14 cellular contexts compared by ENCODE assay signal in the genomic region with DNA sequence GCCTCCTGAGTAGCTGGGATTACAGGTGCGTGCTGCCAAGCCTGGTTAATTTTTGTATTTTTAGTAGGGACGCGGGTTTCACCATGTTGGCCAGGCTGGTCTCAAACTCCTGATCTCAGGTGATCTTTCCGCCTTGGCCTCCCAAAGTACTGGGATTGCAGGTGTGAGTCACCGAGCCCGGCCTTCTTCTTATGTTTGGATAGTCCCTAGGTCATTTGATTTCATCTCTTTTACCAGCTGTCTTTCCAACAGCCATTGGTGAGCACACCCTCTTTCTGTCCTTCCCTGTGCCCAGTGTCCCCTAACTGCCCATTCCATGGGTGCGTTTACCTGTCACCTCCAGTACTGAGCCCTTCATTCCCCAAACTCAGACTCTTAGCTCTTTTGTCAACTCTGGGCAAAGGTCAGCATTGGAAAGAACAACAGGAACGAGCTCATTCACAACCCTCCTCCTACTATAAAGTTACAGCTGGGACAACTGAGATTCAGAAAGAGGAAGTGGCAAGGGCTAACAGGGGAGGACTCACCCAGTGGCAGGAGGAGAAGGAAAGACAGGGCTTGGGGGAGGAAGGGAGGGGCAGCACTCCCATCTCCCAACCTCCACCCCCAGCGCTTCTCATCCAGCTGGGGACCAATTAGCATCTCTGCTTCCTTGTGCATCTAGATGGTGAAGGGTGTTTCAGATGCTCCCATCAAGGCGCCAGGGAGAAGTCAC. TPM values are rescaled to one million over a fixed set of nuclear protein-coding genes. Genes with fewer than 3 reads are reported as not detected.
A peak's percentile ranks its signal among the peaks of the same experiment; 100 is the strongest.
DNase-seq lines count a peak whose midpoint lies in the region; ATAC-seq and TF ChIP-seq lines count a peak whose summit lies in the region.
"Had no signal": no experiment of that assay in that cellular context is flagged by ENCODE, and none has a peak within 500 bp of the region (broad histone marks: within the 10 kb centered on the region; RNA-seq: fewer than 3 reads in every experiment).

No MANE protein-coding gene starts in this region.

- WGBS in right cardiac atrium = 86% methylated on average over 10 of the region's 10 CpGs
- 63% methylated on average over 10 of the region's 10 CpGs; no CpG with 5 or more reads in 1 of the 2 donors for WGBS in transverse colon (ENCODE audit: low coverage in 1 of 2), 2 donors
- WGBS in spleen, 5 donors = 73 to 79% (median 76%) methylated on average over 10 of the region's 10 CpGs

- H3K36me3 ChIP-seq in OCI-LY7 (ENCODE audit: insufficient read depth, low read length) = no peaks in the 10 kb centered on the region
- H3K36me3 ChIP-seq in transverse colon = no peaks in the 10 kb centered on the region
- no peaks in the 10 kb centered on the region for H3K36me3 ChIP-seq in spleen

- no peak overlapping the region for H3K27ac ChIP-seq in OCI-LY7 (ENCODE audit: low read depth, low read length, poor library complexity, severe bottlenecking)
- no peak overlapping the region for H3K27ac ChIP-seq in right cardiac atrium (ENCODE audit: low read length)
- H3K27ac ChIP-seq in transverse colon = peak overlapping the region; percentile 66 to 79 (median 77)
- H3K27ac ChIP-seq in spleen = peak overlapping the region in 4 of 8 donors; percentile 48 to 75 (median 60)
- H3K27ac ChIP-seq: dorsolateral prefrontal cortex, VCaP had no signal

- TF ChIP-seq CTCF in OCI-LY7 (conservative IDR thresholded peaks at IDR 0.05; ENCODE audit: low read length) = no peak
- no peak for TF ChIP-seq CTCF in transverse colon (IDR thresholded peaks at IDR 0.05)
- no peak for TF ChIP-seq CTCF in spleen (IDR thresholded peaks at IDR 0.05 in 8 of 11, conservative IDR thresholded peaks at IDR 0.05 in 3 of 11)

- H3K9me3 Mint-ChIP-seq in T-helper 1 cell treated with Interleukin-12 subunit alpha and Interleukin-12 subunit beta and Interleukin-4 antibody, amounts not matched to agents 30 μg/mL and 1 μg/mL, for 36 hours = no peaks in the 10 kb centered on the region

- no peaks in the 10 kb centered on the region for H3K36me3 Mint-ChIP-seq in T-helper 1 cell treated with Interleukin-12 subunit alpha and Interleukin-12 subunit beta and Interleukin-4 antibody, amounts not matched to agents 30 μg/mL and 1 μg/mL, for 36 hours (ENCODE audit: low read depth)

- H3K9me3 ChIP-seq in OCI-LY7 (ENCODE audit: low read length) (no peaks in the 10 kb centered on the region), right cardiac atrium (ENCODE audit: control insufficient read depth, low read length) (no peaks in the 10 kb centered on the region), transverse colon (no peaks in the 10 kb centered on the region), spleen (no peaks in the 10 kb centered on the region)

- no peaks in the 10 kb centered on the region for H4K20me1 ChIP-seq in OCI-LY7 (ENCODE audit: insufficient read depth, low read length)

- no peaks in the 10 kb centered on the region for H3K9me2 ChIP-seq in OCI-LY7 (ENCODE audit: insufficient read depth, low read length)

- POLR2A ChIA-PET in OCI-LY7 (lab: Charles Lee) = interaction anchor here (0.8 kb wide), 1 partner anchor 15 kb away, joined by 4 read pairs; no protein-coding TSS in a partner anchor

- H3K4me1 Mint-ChIP-seq in T-helper 1 cell treated with Interleukin-12 subunit alpha and Interleukin-12 subunit beta and Interleukin-4 antibody, amounts not matched to agents 30 μg/mL and 1 μg/mL, for 36 hours (ENCODE audit: low read depth) = peaks cover 9% of the 10 kb centered on the region

- TF ChIP-seq POLR2A in transverse colon (IDR thresholded peaks at IDR 0.05) (no peak), spleen (IDR thresholded peaks at IDR 0.05) (no peak)

- TF ChIP-seq EP300 in transverse colon (IDR thresholded peaks at IDR 0.05; ENCODE audit: low read depth) = no peak

- peak; percentile 26 to 73 for ATAC-seq in right cardiac atrium
- no peak for ATAC-seq in GM21447 (IDR thresholded peaks at IDR 0.05; ENCODE audit: unreplicated experiment)

- DNase-seq in T-helper 1 cell = no peak
- DNase-seq in OCI-LY7 (ENCODE audit: low spot score) = peak; percentile 23
- no peak for DNase-seq in right cardiac atrium
- peak; percentile 54 for DNase-seq in transverse colon
- DNase-seq in spleen = no peak
- DNase-seq in DMS 273 (lab: John Stamatoyannopoulos, UW; ENCODE audit: unreplicated experiment) = no peak
- DNase-seq: dorsolateral prefrontal cortex; kidney; NCI-H187; occipital lobe; stimulated activated CD4-positive, alpha-beta T cell treated with anti-CD3 and anti-CD28 coated beads, Interleukin-4, amount 100 ng/mL, for 4 hours had no signal

- H2AFZ ChIP-seq in OCI-LY7 (ENCODE audit: low read length) = no peak overlapping the region

- H3K27me3 ChIP-seq in right cardiac atrium (ENCODE audit: control insufficient read depth, insufficient read depth) = no peaks in the 10 kb centered on the region
- no peaks in the 10 kb centered on the region for H3K27me3 ChIP-seq in transverse colon
- H3K27me3 ChIP-seq in spleen (replicated peaks in 1 of 7) = no peaks in the 10 kb centered on the region
- H3K27me3 ChIP-seq: dorsolateral prefrontal cortex had no signal

- CTCF ChIA-PET in OCI-LY7 (lab: Charles Lee; ENCODE audit: unreplicated experiment) = interaction anchor here (0.6 kb wide), 1 partner anchor 39 kb away, joined by 3 read pairs; no protein-coding TSS in a partner anchor

- BruUV-seq in OCI-LY7 (replicated peaks; lab: Mats Ljungman, UMichigan) = no TSS peak

- intact Hi-C loops in OCI-LY7 (cut with micrococcal nuclease; ENCODE audit: unreplicated experiment) (no loop called here), right cardiac atrium (cut with DNase I) (no loop called here), transverse colon (cut with DNase I; ENCODE audit: low total_unique reads) (no loop called here), spleen (cut with DNase I; ENCODE audit: low total_unique reads) (no loop called here)

- H3K79me2 ChIP-seq in OCI-LY7 (ENCODE audit: insufficient read depth, low read depth, low read length) = no peaks in the 10 kb centered on the region

- H3K4me2 ChIP-seq in OCI-LY7 (ENCODE audit: low read length) = no peak overlapping the region

- H3K4me3 ChIP-seq in OCI-LY7 (ENCODE audit: low read depth, low read length, poor library complexity, severe bottlenecking) = no peak overlapping the region
- H3K4me3 ChIP-seq in right cardiac atrium (ENCODE audit: low read length) = no peak overlapping the region
- no peak overlapping the region for H3K4me3 ChIP-seq in transverse colon
- H3K4me3 ChIP-seq in spleen = no peak overlapping the region
- H3K4me3 ChIP-seq: dorsolateral prefrontal cortex had no signal

- H3K27me3 Mint-ChIP-seq in T-helper 1 cell treated with Interleukin-12 subunit alpha and Interleukin-12 subunit beta and Interleukin-4 antibody, amounts not matched to agents 30 μg/mL and 1 μg/mL, for 36 hours (ENCODE audit: low read depth) = no peaks in the 10 kb centered on the region

- in situ Hi-C loops in transverse colon (cut with MboI; ENCODE audit: low pct_ligation_motif_present in 1 of 4, low pct_unique_long_range_greater_than_20kb in 1 of 4, low sequenced_read_pairs in 3 of 4) = no loop called here

- peaks cover 5% of the 10 kb centered on the region for H3K4me1 ChIP-seq in OCI-LY7 (ENCODE audit: insufficient read depth, low read length, poor library complexity, severe bottlenecking)
- H3K4me1 ChIP-seq in right cardiac atrium (ENCODE audit: control insufficient read depth, insufficient read depth, low read length) = no peaks in the 10 kb centered on the region
- peaks cover 0 to 18% (median 12%) of the 10 kb centered on the region in 4 donors for H3K4me1 ChIP-seq in transverse colon
- peaks cover 0 to 22% (median 11%) of the 10 kb centered on the region in 6 donors for H3K4me1 ChIP-seq in spleen

- H3K27ac Mint-ChIP-seq in T-helper 1 cell treated with Interleukin-12 subunit alpha and Interleukin-12 subunit beta and Interleukin-4 antibody, amounts not matched to agents 30 μg/mL and 1 μg/mL, for 36 hours = peak overlapping the region; percentile 8

- H3K4me3 Mint-ChIP-seq in T-helper 1 cell treated with Interleukin-12 subunit alpha and Interleukin-12 subunit beta and Interleukin-4 antibody, amounts not matched to agents 30 μg/mL and 1 μg/mL, for 36 hours = no peak overlapping the region

RNA-seq across cellular contexts. Expression of gene SSC4D, which starts 5.6 kb away (rescaled TPM):
- total RNA-seq in OCI-LY7 (2014; rRNA removed; shearing (Covaris generic)) = 1.3 TPM in 1 of 2 replicates, not detected in the other
- 0.44 TPM in 1 of 2 replicates, not detected in the other for total RNA-seq in OCI-LY7 (2022)
- 1 to 10 TPM in 2 of 4 donors, under 1 TPM in 2; 0.78 to 1.3 (median 0.96) TPM for total RNA-seq in right cardiac atrium
- polyA plus RNA-seq in right cardiac atrium = 2.1 TPM
- under 1 TPM in 1 of 4 donors, not detected in 3; 0.41 TPM for total RNA-seq in transverse colon
- total RNA-seq in spleen = 1 to 10 TPM in 2 of 7 donors, under 1 TPM in 5; 0.11 to 1.5 (median 0.43) TPM
- 1 to 10 TPM in 2 of 3 donors, under 1 TPM in 1; 0.68 to 1.2 (median 1.1) TPM for polyA plus RNA-seq in spleen

RNA-seq across cellular contexts. Expression of gene ZP3, which starts 20.8 kb away (rescaled TPM):
- 0.98 and 2.0 TPM in 2 replicates for total RNA-seq in OCI-LY7 (2014; rRNA removed; shearing (Covaris generic))
- 0.48 and 0.57 TPM in 2 replicates for total RNA-seq in OCI-LY7 (2022)
- 1 to 10 TPM in 2 of 4 donors, under 1 TPM in 1, not detected in 1; 0.50 to 2.5 (median 2.4) TPM for total RNA-seq in right cardiac atrium
- polyA plus RNA-seq in right cardiac atrium = 0.77 TPM
- total RNA-seq in transverse colon = 1 to 10 TPM in 2 of 4 donors, not detected in 2; 3.0 to 3.4 TPM
- total RNA-seq in spleen = 1 to 10 TPM; 1.3 to 7.5 (median 2.5) TPM
- polyA plus RNA-seq in spleen = 1 to 10 TPM; 3.3 to 5.0 (median 4.3) TPM

RNA-seq across cellular contexts. Expression of gene YWHAG, which starts 45.1 kb away (rescaled TPM):
- 42.6 and 45.5 TPM in 2 replicates for total RNA-seq in OCI-LY7 (2014; rRNA removed; shearing (Covaris generic))
- total RNA-seq in OCI-LY7 (2022) = 109 and 126 TPM in 2 replicates
- total RNA-seq in right cardiac atrium = 100 to 1,000 TPM; 209 to 282 (median 253) TPM
- polyA plus RNA-seq in right cardiac atrium = 139 TPM
- 10 to 100 TPM; 35.9 to 71.6 (median 48.2) TPM for total RNA-seq in transverse colon
- 100 to 1,000 TPM in 1 of 7 donors, 10 to 100 TPM in 6; 60.6 to 108 (median 80.5) TPM for total RNA-seq in spleen
- 10 to 100 TPM; 19.7 to 35.6 (median 26.2) TPM for polyA plus RNA-seq in spleen

RNA-seq across cellular contexts. Expression of gene DTX2, which starts 57.6 kb away (rescaled TPM):
- 9.6 and 13.5 TPM in 2 replicates for total RNA-seq in OCI-LY7 (2014; rRNA removed; shearing (Covaris generic))
- total RNA-seq in OCI-LY7 (2022) (26.1 and 27.8 TPM in 2 replicates), right cardiac atrium (10 to 100 TPM in 3 of 4 donors, 1 to 10 TPM in 1; 6.3 to 14.2 (median 11.1) TPM), transverse colon (100 to 1,000 TPM in 2 of 4 donors, 10 to 100 TPM in 2; 73.0 to 169 (median 119) TPM), spleen (10 to 100 TPM; 38.6 to 60.6 (median 44.5) TPM)
- polyA plus RNA-seq in right cardiac atrium (9.6 TPM), spleen (10 to 100 TPM; 17.9 to 50.9 (median 36.2) TPM)

Comparison
In these comparisons a context has a peak if more than half of its experiments do, and no peak if none do; other contexts are left out.
1. DNase-seq: peak in OCI-LY7 (single experiment) and transverse colon (single experiment); none in T-helper 1 cell (0 of 5), right cardiac atrium (0 of 3), spleen (single experiment) and DMS 273 (single experiment).
2. H3K27ac ChIP-seq: peak in transverse colon (4 of 4); none in OCI-LY7 (single experiment) and right cardiac atrium (single experiment).